8 cellular contexts compared by ENCODE assay signal in the genomic region with DNA sequence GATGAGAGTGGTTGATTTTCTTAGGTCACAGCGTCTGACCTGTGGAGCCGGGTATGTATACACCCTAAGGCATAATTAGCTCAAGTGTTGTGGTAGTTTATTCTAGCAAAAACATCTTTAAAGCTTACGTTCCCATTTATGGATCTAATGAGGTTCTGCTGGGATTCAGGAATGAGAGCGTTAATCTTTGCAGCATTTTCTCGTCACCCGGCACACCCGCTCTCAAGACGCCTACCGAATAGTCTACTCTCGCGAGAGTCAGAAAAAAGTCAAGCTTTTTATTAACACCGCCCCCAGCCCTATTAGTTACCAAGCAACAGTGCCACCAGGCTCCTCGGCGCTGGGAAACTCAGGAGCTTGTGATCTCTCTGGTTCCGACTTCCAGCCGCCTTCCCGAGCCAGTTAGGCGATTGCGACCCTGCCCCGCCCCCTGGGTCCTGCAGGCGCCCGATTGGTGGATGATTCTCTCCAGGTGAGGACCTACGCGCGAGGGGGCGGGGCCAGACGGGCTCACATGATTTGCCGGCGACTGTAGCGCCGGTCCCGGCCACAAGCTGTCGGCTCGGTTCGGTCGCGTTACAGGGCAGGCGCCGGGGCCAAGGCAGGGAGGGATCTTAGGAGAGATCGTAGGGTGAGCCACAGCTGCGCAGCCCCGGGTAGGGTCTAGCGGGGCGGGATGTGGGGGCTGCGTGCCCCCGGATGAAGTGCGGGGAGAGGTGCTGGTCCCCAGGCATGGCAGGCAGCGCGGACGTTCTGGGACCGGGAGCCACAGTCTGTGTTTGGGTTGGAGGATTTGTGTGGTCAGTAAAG. TPM values are rescaled to one million over a fixed set of nuclear protein-coding genes. Genes with fewer than 3 reads are reported as not detected.
DNase-seq lines count a peak whose midpoint lies in the region; ATAC-seq and TF ChIP-seq lines count a peak whose summit lies in the region.

Gene PFKFB2 (plus strand): TSS at position 540 of the 810 bp plus-strand sequence. CDS start 1,443 bp downstream, outside the sequence.

- H3K4me3 ChIP-seq in HUES64 (ENCODE audit: low read length) (peak within 1 kb of the TSS; percentile 93), OCI-LY3 (ENCODE audit: low read length) (peak within 1 kb of the TSS; percentile 87), epithelial cell of esophagus (ENCODE audit: low read length) (peak within 1 kb of the TSS; percentile 88)

- peaks cover 70% of the 10 kb centered on the region for H3K36me3 Mint-ChIP-seq in Calu3 (ENCODE audit: insufficient read depth, unreplicated experiment)

- no peaks in the 10 kb centered on the region for H3K9me3 ChIP-seq in HUES64 (ENCODE audit: insufficient read depth, low read depth, low read length)
- no peaks in the 10 kb centered on the region for H3K9me3 ChIP-seq in OCI-LY3 (ENCODE audit: insufficient read depth, low read length)

- H3K4me3 Mint-ChIP-seq in Calu3 (ENCODE audit: low read depth, unreplicated experiment) = peak within 1 kb of the TSS; percentile 97

- H3K9me3 Mint-ChIP-seq in Calu3 (ENCODE audit: low read depth, unreplicated experiment) = no peaks in the 10 kb centered on the region

- peak within 1 kb of the TSS; percentile 78 for H3K27ac ChIP-seq in HUES64 (ENCODE audit: low read depth, low read length)
- peak within 1 kb of the TSS; percentile 71 for H3K27ac ChIP-seq in OCI-LY3 (ENCODE audit: low read length)

- under 1% methylated on average over 50 of the region's 51 CpGs for WGBS in HUES64

- peaks cover 24% of the 10 kb centered on the region for H3K79me2 ChIP-seq in OCI-LY3 (ENCODE audit: low read length)

- intact Hi-C loops in Calu3 (cut with micrococcal nuclease; ENCODE audit: unreplicated experiment) = loop anchor here (10.0 kb wide), 1 partner anchor 48 kb away; no protein-coding TSS in a partner anchor

- peaks cover 10% of the 10 kb centered on the region; the same call in 1 of the 2 replicates for H3K4me1 ChIP-seq in HUES64 (ENCODE audit: insufficient read depth, low read length)
- peaks cover 45% of the 10 kb centered on the region for H3K4me1 ChIP-seq in OCI-LY3 (ENCODE audit: low read length)

- TF ChIP-seq CTCF in Calu3 (IDR thresholded peaks at IDR 0.05; ENCODE audit: unreplicated experiment) (peak; percentile 45), OCI-LY3 (IDR thresholded peaks at IDR 0.05; ENCODE audit: low read depth, low read length) (no peak), epithelial cell of esophagus (IDR thresholded peaks at IDR 0.05; ENCODE audit: insufficient read depth, low read depth, low read length, missing control alignments) (peak; percentile 40)

- H3K9ac ChIP-seq in HUES64 (ENCODE audit: low read depth, low read length) (peak within 1 kb of the TSS; percentile 92), OCI-LY3 (ENCODE audit: low read length) (peak within 1 kb of the TSS; percentile 71)

- DNase-seq in Calu3 (peak; percentile 100), epithelial cell of esophagus (ENCODE audit: low read depth) (peak; percentile 100), midbrain (lab: John Stamatoyannopoulos, UW) (peak; percentile 94)
- DNase-seq in activated T-cell treated with anti-CD3 and anti-CD28 coated beads, Interleukin-2, amount 50 U/mL, for 1 hour = peak; percentile 96
- peak; percentile 83 to 89 for DNase-seq in stimulated activated CD8-positive, alpha-beta memory T cell treated with anti-CD3 and anti-CD28 coated beads, Interleukin-15, amount 100 ng/mL, for 4 hours (ENCODE audit: low read depth in 2 of 2)

- no TSS peak for BruUV-seq in Calu3 (replicated peaks; lab: Mats Ljungman, UMichigan)

- H3K27ac Mint-ChIP-seq in Calu3 (ENCODE audit: unreplicated experiment) = peak within 1 kb of the TSS; percentile 93

- H3K4me1 Mint-ChIP-seq in Calu3 (ENCODE audit: low read depth, unreplicated experiment) = peaks cover 58% of the 10 kb centered on the region

- CTCF ChIA-PET in Calu3 (lab: Charles Lee) = interaction anchor here (0.6 to 4.9 kb wide), 13 partner anchors 13 to 583 kb away, joined by 3 to 54 read pairs (median 4); partner anchors contain the start of genes C1orf116 and IKBKE

- no peaks in the 10 kb centered on the region for H3K27me3 Mint-ChIP-seq in Calu3 (ENCODE audit: unreplicated experiment)

- H3K27me3 ChIP-seq in HUES64 (ENCODE audit: insufficient read depth, low read length) (no peaks in the 10 kb centered on the region), OCI-LY3 (ENCODE audit: low read depth, low read length) (no peaks in the 10 kb centered on the region)

- peaks cover 18% of the 10 kb centered on the region for H3K36me3 ChIP-seq in HUES64 (ENCODE audit: insufficient read depth, low read length)
- H3K36me3 ChIP-seq in OCI-LY3 (replicated peaks; ENCODE audit: low read depth, low read length) = peaks cover 15% of the 10 kb centered on the region

- peak within 1 kb of the TSS; percentile 81 for H3K4me2 ChIP-seq in OCI-LY3 (ENCODE audit: low read length)

- peak; percentile 78 for ATAC-seq in GM21390 (IDR thresholded peaks at IDR 0.05; ENCODE audit: unreplicated experiment)

- H2AFZ ChIP-seq in OCI-LY3 (ENCODE audit: low read depth, low read length) = peak within 1 kb of the TSS; percentile 95

- 0 out of 2 replicates have a peak, but pooled peaks cover 5% of the 10 kb centered on the region for H4K20me1 ChIP-seq in OCI-LY3 (ENCODE audit: insufficient read depth, low read length)

RNA-seq across cellular contexts. Expression of gene PFKFB2, which starts in this region (rescaled TPM):
- 52.0 and 54.4 TPM in 2 replicates for total RNA-seq in Calu3 (2022)
- polyA plus RNA-seq in HUES64 (2013, experiment 1 of 2) = 5.9 TPM
- polyA plus RNA-seq in HUES64 (2013, experiment 2 of 2) = 7.8 TPM

Comparison
In these comparisons a context has a peak if more than half of its experiments do, and no peak if none do; other contexts are left out.
1. Peak in every context shown above with its lines: DNase-seq, ATAC-seq, H3K4me3 ChIP-seq and H3K27ac ChIP-seq.